9 cellular contexts compared by ENCODE assay signal in genomic region chr13:38687246-38688229, GRCh38. TPM values are rescaled to one million over a fixed set of nuclear protein-coding genes. Genes with fewer than 3 reads are reported as not detected.
DNase-seq lines count a peak whose midpoint lies in the region; ATAC-seq and FAIRE-seq lines count a peak whose summit lies in the region.
"Had no signal": no experiment of that assay in that cellular context is flagged by ENCODE, and none has a peak within 500 bp of the region (broad histone marks: within the 10 kb centered on the region; RNA-seq: fewer than 3 reads in every experiment).

No MANE protein-coding gene starts in this region.

- no peak overlapping the region for H3K4me3 Mint-ChIP-seq in activated naive CD8-positive, alpha-beta T cell treated with anti-CD3 and anti-CD28 coated beads for 36 hours
- H3K4me3 Mint-ChIP-seq in activated naive CD8-positive, alpha-beta T cell treated with anti-CD3 and anti-CD28 coated beads, Interleukin-2, amount 50 U/mL, for 24 hours = no peak overlapping the region

- no peaks in the 10 kb centered on the region for H3K36me3 Mint-ChIP-seq in activated naive CD8-positive, alpha-beta T cell treated with anti-CD3 and anti-CD28 coated beads for 36 hours
- H3K36me3 Mint-ChIP-seq in activated naive CD8-positive, alpha-beta T cell treated with anti-CD3 and anti-CD28 coated beads, Interleukin-2, amount 50 U/mL, for 24 hours (ENCODE audit: low read depth) = no peaks in the 10 kb centered on the region

- 2% methylated on average over 80 of the region's 80 CpGs for WGBS in ectodermal cell, 2 experiments
- no CpG with 5 or more reads among the region's 80 CpGs for WGBS in mesendoderm (ENCODE audit: extremely low coverage, insufficient coverage, low lambda C conversion rate)

- H3K4me1 ChIP-seq in ectodermal cell (ENCODE audit: control insufficient read depth, insufficient read depth, low read length) = no peaks in the 10 kb centered on the region
- no peaks in the 10 kb centered on the region for H3K4me1 ChIP-seq in mesendoderm (ENCODE audit: control insufficient read depth, low read depth, low read length)

- H3K79me1 ChIP-seq in mesendoderm (ENCODE audit: low read length) = no peaks in the 10 kb centered on the region

- no peak for ATAC-seq in activated naive CD8-positive, alpha-beta T cell treated with anti-CD3 and anti-CD28 coated beads, Interleukin-2, amount 50 U/mL, for 24 hours
- no peak for ATAC-seq in HG02798 (IDR thresholded peaks at IDR 0.05; ENCODE audit: poor library complexity, unreplicated experiment)

- peak; percentile 2 for DNase-seq in activated naive CD8-positive, alpha-beta T cell treated with anti-CD3 and anti-CD28 coated beads for 36 hours
- DNase-seq in activated naive CD8-positive, alpha-beta T cell treated with anti-CD3 and anti-CD28 coated beads, Interleukin-2, amount 50 U/mL, for 24 hours = no peak
- peak; percentile 41 for DNase-seq in mesendoderm
- DNase-seq in urothelium cell line (ENCODE audit: low spot score) = peak; percentile 18
- DNase-seq in DMS153 treated with DMSO at 0.1 percent for 48 hours (lab: John Stamatoyannopoulos, UW; ENCODE audit: unreplicated experiment) = no peak
- DNase-seq in superior temporal gyrus (ENCODE audit: extremely low spot score) = no peak

- peaks cover 23% of the 10 kb centered on the region for H3K27me3 ChIP-seq in ectodermal cell (ENCODE audit: control insufficient read depth, insufficient read depth, low read length, poor library complexity, severe bottlenecking)
- no peaks in the 10 kb centered on the region for H3K27me3 ChIP-seq in mesendoderm (ENCODE audit: insufficient read depth, low read length, poor library complexity)

- no peak overlapping the region for H4K5ac ChIP-seq in mesendoderm (ENCODE audit: low read length)

- H3K4ac ChIP-seq in mesendoderm (ENCODE audit: low read depth, low read length) = no peak overlapping the region

- H3K27me3 Mint-ChIP-seq in activated naive CD8-positive, alpha-beta T cell treated with anti-CD3 and anti-CD28 coated beads for 36 hours = peaks cover 33% of the 10 kb centered on the region
- peaks cover 24% of the 10 kb centered on the region for H3K27me3 Mint-ChIP-seq in activated naive CD8-positive, alpha-beta T cell treated with anti-CD3 and anti-CD28 coated beads, Interleukin-2, amount 50 U/mL, for 24 hours

- H2BK5ac ChIP-seq in mesendoderm (ENCODE audit: low read length) = no peak overlapping the region

- no peak overlapping the region for H4K8ac ChIP-seq in mesendoderm (ENCODE audit: low read depth, low read length)

- no peaks in the 10 kb centered on the region for H3K9me3 ChIP-seq in ectodermal cell (ENCODE audit: control insufficient read depth, low read length)

- H3K56ac ChIP-seq in mesendoderm (ENCODE audit: low read length) = peak overlapping the region; percentile 80

- H3K27ac ChIP-seq in ectodermal cell (ENCODE audit: insufficient read depth, low read depth, low read length, poor library complexity, severe bottlenecking) (peak overlapping the region; percentile 9), mesendoderm (ENCODE audit: low read depth, low read length) (peak overlapping the region; percentile 65)
- H3K27ac ChIP-seq: epithelial cell of prostate had no signal

- H3K9me3 Mint-ChIP-seq in activated naive CD8-positive, alpha-beta T cell treated with anti-CD3 and anti-CD28 coated beads for 36 hours = no peaks in the 10 kb centered on the region
- no peaks in the 10 kb centered on the region for H3K9me3 Mint-ChIP-seq in activated naive CD8-positive, alpha-beta T cell treated with anti-CD3 and anti-CD28 coated beads, Interleukin-2, amount 50 U/mL, for 24 hours

- H3K36me3 ChIP-seq in ectodermal cell (ENCODE audit: control insufficient read depth, insufficient read depth, low read length) (no peaks in the 10 kb centered on the region), mesendoderm (ENCODE audit: control insufficient read depth, insufficient read depth, low read length) (no peaks in the 10 kb centered on the region)

- H3K23ac ChIP-seq in mesendoderm (ENCODE audit: low read length) = peak overlapping the region; percentile 39

- peak overlapping the region; percentile 98 for H3K4me2 ChIP-seq in mesendoderm (ENCODE audit: low read length)

- H2BK120ac ChIP-seq in mesendoderm (ENCODE audit: low read depth, low read length) = no peak overlapping the region

- peaks cover 8% of the 10 kb centered on the region for H3K4me1 Mint-ChIP-seq in activated naive CD8-positive, alpha-beta T cell treated with anti-CD3 and anti-CD28 coated beads for 36 hours
- H3K4me1 Mint-ChIP-seq in activated naive CD8-positive, alpha-beta T cell treated with anti-CD3 and anti-CD28 coated beads, Interleukin-2, amount 50 U/mL, for 24 hours = no peaks in the 10 kb centered on the region

- no peak for FAIRE-seq in urothelium cell line (lab: Jason Lieb, UNC)

- H3K18ac ChIP-seq in mesendoderm (ENCODE audit: low read length) = peak overlapping the region; percentile 15

- H3K9ac ChIP-seq in mesendoderm (ENCODE audit: low read length) = peak overlapping the region; percentile 59

- no peak overlapping the region for H2AK5ac ChIP-seq in mesendoderm (ENCODE audit: low read length)

- no peaks in the 10 kb centered on the region for H3K79me2 ChIP-seq in mesendoderm (ENCODE audit: control insufficient read depth, insufficient read depth, low read length)

- H2BK15ac ChIP-seq in mesendoderm (replicated peaks; ENCODE audit: low read depth) = no peak overlapping the region

- H3K4me3 ChIP-seq in ectodermal cell (ENCODE audit: insufficient read depth, low read depth, low read length) (peak overlapping the region; percentile 62), mesendoderm (ENCODE audit: low read length) (peak overlapping the region; percentile 28)

- no peak overlapping the region for H3K27ac Mint-ChIP-seq in activated naive CD8-positive, alpha-beta T cell treated with anti-CD3 and anti-CD28 coated beads for 36 hours
- no peak overlapping the region for H3K27ac Mint-ChIP-seq in activated naive CD8-positive, alpha-beta T cell treated with anti-CD3 and anti-CD28 coated beads, Interleukin-2, amount 50 U/mL, for 24 hours

RNA-seq across cellular contexts. Expression of gene FREM2, which starts 0.7 kb away (rescaled TPM):
- total RNA-seq in activated naive CD8-positive, alpha-beta T cell treated with anti-CD3 and anti-CD28 coated beads for 36 hours = not detected
- 5.5 TPM for polyA plus RNA-seq in ectodermal cell (2013, experiment 1 of 4)
- polyA plus RNA-seq in ectodermal cell (2013, experiment 2 of 4) = 7.1 TPM
- 6.2 TPM for polyA plus RNA-seq in ectodermal cell (2013, experiment 3 of 4)
- polyA plus RNA-seq in ectodermal cell (2013, experiment 4 of 4) = 8.3 TPM
- polyA plus RNA-seq in mesendoderm (2013, experiment 1 of 2) = 2.3 TPM
- 2.4 TPM for polyA plus RNA-seq in mesendoderm (2013, experiment 2 of 2)

Comparison
In these comparisons a context has a peak if more than half of its experiments do, and no peak if none do; other contexts are left out.
1. DNase-seq: peak in activated naive CD8-positive, alpha-beta T cell treated with anti-CD3 and anti-CD28 coated beads for 36 hours (single experiment), mesendoderm (single experiment) and urothelium cell line (single experiment); none in activated naive CD8-positive, alpha-beta T cell treated with anti-CD3 and anti-CD28 coated beads, Interleukin-2, amount 50 U/mL, for 24 hours (single experiment), DMS153 treated with DMSO at 0.1 percent for 48 hours (single experiment) and superior temporal gyrus (single experiment).